Comparison of ENCODE assay signal across 23 cellular contexts in the genomic region with DNA sequence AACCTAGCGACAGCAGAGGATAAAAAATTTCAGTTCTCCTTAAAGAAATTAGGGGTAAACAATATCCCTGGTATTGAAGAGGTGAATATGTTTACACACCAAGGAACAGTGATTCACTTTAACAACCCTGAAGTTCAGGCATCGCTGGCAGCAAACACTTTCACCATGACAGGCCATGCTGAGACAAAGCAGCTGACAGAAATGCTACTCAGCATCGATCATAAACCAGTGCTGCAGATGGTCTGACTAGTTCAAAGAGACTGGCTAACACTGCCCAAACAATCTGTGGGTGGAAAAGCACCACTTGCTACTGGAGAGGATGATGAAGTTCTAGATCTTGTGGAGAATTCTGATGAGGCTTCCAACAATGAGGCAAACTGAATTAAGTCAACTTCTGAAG. TPM values are rescaled to one million over a fixed set of nuclear protein-coding genes. Genes with fewer than 3 reads are reported as not detected.
A peak's percentile ranks its signal among the peaks of the same experiment; 100 is the strongest.
DNase-seq lines count a peak whose midpoint lies in the region; ATAC-seq, FAIRE-seq and TF ChIP-seq lines count a peak whose summit lies in the region.
"Had no signal": no experiment of that assay in that cellular context is flagged by ENCODE, and none has a peak within 500 bp of the region (broad histone marks: within the 10 kb centered on the region; RNA-seq: fewer than 3 reads in every experiment).

No MANE protein-coding gene starts in this region.

- H3K9me1 ChIP-seq in IMR-90 (ENCODE audit: insufficient read depth, low read length), result no peaks in the 10 kb centered on the region

- H2BK120ac ChIP-seq in IMR-90 (ENCODE audit: low read depth, low read length), result no peak overlapping the region
- H2BK120ac ChIP-seq in mesenchymal stem cell (ENCODE audit: low read depth, low read length), result no peak overlapping the region

- H3K9ac ChIP-seq in IMR-90 (ENCODE audit: low read depth, low read length), result no peak overlapping the region
- H3K9ac ChIP-seq in fibroblast of lung (ENCODE audit: insufficient read depth, low read length), result no peak overlapping the region
- H3K9ac ChIP-seq in mesenchymal stem cell (ENCODE audit: low read length), result no peak overlapping the region
- H3K9ac ChIP-seq in kidney (ENCODE audit: low read length in 2 of 2), result no peak overlapping the region
- H3K9ac ChIP-seq: BLaER1, KMS-11 had no signal

- H3K4me2 ChIP-seq in IMR-90 (ENCODE audit: low read depth, low read length) (no peak overlapping the region), fibroblast of lung (ENCODE audit: extremely low read depth, insufficient read depth, low read length) (no peak overlapping the region), mesenchymal stem cell (ENCODE audit: low read length, poor library complexity, severe bottlenecking) (no peak overlapping the region)
- H3K4me2 ChIP-seq: BLaER1, KMS-11 had no signal

- POLR2A ChIA-PET in IMR-90 (lab: Charles Lee; ENCODE audit: unreplicated experiment), result no interaction called here

- H4K8ac ChIP-seq in IMR-90 (ENCODE audit: low read depth in 2 of 2, low read length in 2 of 2) (no peak overlapping the region), mesenchymal stem cell (ENCODE audit: low read length) (peak overlapping the region; percentile 7)

- BruUV-seq in IMR-90 (replicated peaks; lab: Mats Ljungman, UMichigan), result no TSS peak

- H3K79me2 ChIP-seq in fibroblast of lung (ENCODE audit: control insufficient read depth, insufficient read depth, low read length), result no peaks in the 10 kb centered on the region

- no peak overlapping the region for H2BK15ac ChIP-seq in IMR-90 (ENCODE audit: low read depth, low read length)
- no peak overlapping the region for H2BK15ac ChIP-seq in mesenchymal stem cell (ENCODE audit: low read depth, poor library complexity, severe bottlenecking)

- no peak overlapping the region for H3K56ac ChIP-seq in IMR-90 (ENCODE audit: extremely low read depth, insufficient read depth, low read length)

- H3K23ac ChIP-seq in IMR-90 (ENCODE audit: low read depth, low read length), result no peak overlapping the region
- no peak overlapping the region for H3K23ac ChIP-seq in mesenchymal stem cell (ENCODE audit: low read length in 2 of 2)

- no peak overlapping the region for H3K27ac ChIP-seq in IMR-90 (ENCODE audit: insufficient read depth, low read length)
- no peak overlapping the region for H3K27ac ChIP-seq in fibroblast of lung (ENCODE audit: insufficient read depth, low read length)
- H3K27ac ChIP-seq in mesenchymal stem cell (ENCODE audit: low read length, poor library complexity, severe bottlenecking), result no peak overlapping the region
- H3K27ac ChIP-seq in kidney (ENCODE audit: low read depth in 2 of 2, low read length in 2 of 2), result no peak overlapping the region
- H3K27ac ChIP-seq in heart left ventricle, result no peak overlapping the region
- H3K27ac ChIP-seq: 22Rv1, BLaER1, KMS-11 had no signal

- H4K91ac ChIP-seq in IMR-90 (ENCODE audit: insufficient read depth, low read depth, low read length) (no peak overlapping the region), mesenchymal stem cell (ENCODE audit: low read length) (no peak overlapping the region)

- TF ChIP-seq RAD21 in IMR-90 (IDR thresholded peaks at IDR 0.05; ENCODE audit: low read length), result no peak

- in situ Hi-C loops in IMR-90 (cut with MboI; ENCODE audit: low sequenced_read_pairs), result no loop called here

- FAIRE-seq in kidney (lab: Jason Lieb, UNC), result no peak
- FAIRE-seq: H1, HTR-8/SVneo had no signal

- H3K36me3 ChIP-seq in IMR-90 (ENCODE audit: control insufficient read depth, insufficient read depth, low read length), result no peaks in the 10 kb centered on the region
- no peaks in the 10 kb centered on the region for H3K36me3 ChIP-seq in fibroblast of lung (ENCODE audit: control insufficient read depth, insufficient read depth, low read length)
- H3K36me3 ChIP-seq in mesenchymal stem cell (ENCODE audit: control insufficient read depth in 1 of 2, insufficient read depth in 2 of 2, low read depth in 1 of 2, low read length in 2 of 2), result no peaks in the 10 kb centered on the region
- no peaks in the 10 kb centered on the region for H3K36me3 ChIP-seq in kidney (ENCODE audit: control insufficient read depth in 1 of 2, insufficient read depth in 2 of 2, low read length in 2 of 2)
- no peaks in the 10 kb centered on the region for H3K36me3 ChIP-seq in heart left ventricle
- H3K36me3 ChIP-seq: BLaER1 had no signal

- no peak overlapping the region for H4K5ac ChIP-seq in IMR-90 (ENCODE audit: low read depth, low read length)

- TF ChIP-seq POLR2A in IMR-90 (IDR thresholded peaks at IDR 0.05; ENCODE audit: low read depth, low read length) (no peak), heart left ventricle (IDR thresholded peaks at IDR 0.05) (no peak)

- no peaks in the 10 kb centered on the region for H3K79me1 ChIP-seq in IMR-90 (ENCODE audit: low read depth in 1 of 2, low read length in 2 of 2)
- H3K79me1 ChIP-seq in mesenchymal stem cell (replicated peaks; ENCODE audit: low read length, poor library complexity, severe bottlenecking), result no peaks in the 10 kb centered on the region

- CTCF ChIA-PET in IMR-90 (lab: Yijun Ruan, JAX), result no interaction called here

- H3K18ac ChIP-seq in IMR-90 (ENCODE audit: low read depth, low read length) (no peak overlapping the region), mesenchymal stem cell (ENCODE audit: low read depth in 1 of 2, low read length in 2 of 2) (peak overlapping the region in 1 of 2 experiments; percentile 37)

- H2AK9ac ChIP-seq in IMR-90 (replicated peaks; ENCODE audit: low read depth, low read length, poor library complexity), result no peak overlapping the region

- H3K4ac ChIP-seq in IMR-90 (ENCODE audit: low read depth, low read length), result no peak overlapping the region
- no peak overlapping the region for H3K4ac ChIP-seq in mesenchymal stem cell (ENCODE audit: low read depth in 1 of 2, low read length in 2 of 2)

- H2AFZ ChIP-seq in IMR-90 (replicated peaks; ENCODE audit: low read length, poor library complexity) (no peak overlapping the region), fibroblast of lung (ENCODE audit: low read length) (peak overlapping the region; percentile 16), mesenchymal stem cell (ENCODE audit: low read depth, low read length) (no peak overlapping the region)

- no peak overlapping the region for H2BK12ac ChIP-seq in mesenchymal stem cell (ENCODE audit: low read length in 2 of 2)

- H2BK5ac ChIP-seq in IMR-90 (ENCODE audit: low read depth, low read length, poor library complexity, severe bottlenecking) (no peak overlapping the region), mesenchymal stem cell (ENCODE audit: low read depth, low read length, poor library complexity, severe bottlenecking) (no peak overlapping the region)

- TF ChIP-seq CTCF in IMR-90 (conservative IDR thresholded peaks at IDR 0.05; ENCODE audit: low read depth, low read length) (no peak), fibroblast of lung (conservative IDR thresholded peaks at IDR 0.05 in 1 of 2, IDR thresholded peaks at IDR 0.05 in 1 of 2; ENCODE audit: low read depth in 1 of 2, low read length in 2 of 2) (no peak), kidney (IDR thresholded peaks at IDR 0.05; ENCODE audit: borderline replicate concordance, extremely low read depth, insufficient read depth) (no peak), heart left ventricle (IDR thresholded peaks at IDR 0.05) (no peak)

- ATAC-seq in IMR-90 (ENCODE audit: low read depth) (no peak; the same call in 1 of the 2 replicates), HG02610 (IDR thresholded peaks at IDR 0.05; ENCODE audit: unreplicated experiment) (no peak), heart left ventricle (no peak)
- ATAC-seq: Right ventricle myocardium inferior had no signal

- intact Hi-C loops in IMR-90 (cut with micrococcal nuclease), result no loop called here
- intact Hi-C loops in kidney (cut with DNase I), result no loop called here
- intact Hi-C loops in heart left ventricle (cut with DNase I), result no loop called here

- H4K20me1 ChIP-seq in IMR-90 (ENCODE audit: insufficient read depth, low read length) (no peaks in the 10 kb centered on the region), fibroblast of lung (ENCODE audit: control insufficient read depth, extremely low read depth, insufficient read depth, low read length) (no peaks in the 10 kb centered on the region)
- H4K20me1 ChIP-seq: BLaER1 had no signal

- DNase-seq in DMS153 (lab: John Stamatoyannopoulos, UW) (peak; percentile 19), DMS153 treated with DMSO at 0.1 percent for 48 hours (lab: John Stamatoyannopoulos, UW; ENCODE audit: unreplicated experiment) (no peak), IMR-90 (peak; percentile 3), fibroblast of lung (ENCODE audit: low read depth in 2 of 2) (peak in 1 of 2 donors; percentile 4), mesenchymal stem cell (peak; percentile 20), kidney (no peak), heart left ventricle (no peak)
- DNase-seq: ACHN; CD4-positive, alpha-beta T cell; COR-L47; DMS 273 treated with DMSO at 0.1 percent for 48 hours; GDM1; NCI-H1105; NCI-H2081; NCI-H446; NCI-H526 treated with DMSO at 0.1 percent for 48 hours had no signal

- H2BK20ac ChIP-seq in IMR-90 (ENCODE audit: low read depth, low read length), result no peak overlapping the region

- H3K4me1 ChIP-seq in IMR-90 (ENCODE audit: control insufficient read depth, insufficient read depth, low read length) (no peaks in the 10 kb centered on the region), fibroblast of lung (ENCODE audit: control insufficient read depth, extremely low read depth, insufficient read depth, low read length) (no peaks in the 10 kb centered on the region), mesenchymal stem cell (ENCODE audit: control insufficient read depth, insufficient read depth, low read depth, low read length) (no peaks in the 10 kb centered on the region), kidney (ENCODE audit: control insufficient read depth in 1 of 2, insufficient read depth in 1 of 2, low read depth in 1 of 2, low read length in 2 of 2) (no peaks in the 10 kb centered on the region), heart left ventricle (no peaks in the 10 kb centered on the region)
- H3K4me1 ChIP-seq: BLaER1 had no signal

- H3K9me3 ChIP-seq in IMR-90 (ENCODE audit: control insufficient read depth, insufficient read depth, low read length) (peaks cover 4% of the 10 kb centered on the region; the same call in 1 of the 2 replicates), fibroblast of lung (ENCODE audit: control insufficient read depth, insufficient read depth, low read depth, low read length) (no peaks in the 10 kb centered on the region), mesenchymal stem cell (ENCODE audit: control insufficient read depth, low read length) (peaks cover 20% of the 10 kb centered on the region), kidney (ENCODE audit: control insufficient read depth in 1 of 2, low read length in 2 of 2) (peaks cover 0 to 12% of the 10 kb centered on the region in 2 donors), heart left ventricle (peaks cover 0 to 10% (median 0%) of the 10 kb centered on the region in 12 donors)
- H3K9me3 ChIP-seq: BLaER1 had no signal

- H3K4me3 ChIP-seq in IMR-90 (ENCODE audit: insufficient read depth, low read depth, low read length) (no peak overlapping the region), fibroblast of lung (replicated peaks in 1 of 4; ENCODE audit: control extremely low read depth in 1 of 4, insufficient read depth in 1 of 4, low read depth in 3 of 4, low read length in 4 of 4) (no peak overlapping the region), mesenchymal stem cell (ENCODE audit: insufficient read depth in 1 of 2, low read depth in 1 of 2, low read length in 2 of 2) (no peak overlapping the region), kidney (ENCODE audit: low read length in 2 of 2) (no peak overlapping the region), heart left ventricle (no peak overlapping the region)
- H3K4me3 ChIP-seq: BLaER1 had no signal

- WGBS in IMR-90 (ENCODE audit: extremely low coverage in 2 of 2, insufficient read length in 1 of 2), 2 experiments, result no CpG with 5 or more reads among the region's 3 CpGs
- 37% methylated on average over 2 of the region's 3 CpGs for WGBS in mesenchymal stem cell
- 76 to 79% (median 78%) methylated on average over 3 of the region's 3 CpGs for WGBS in heart left ventricle, 4 donors

- H3K14ac ChIP-seq in IMR-90 (replicated peaks; ENCODE audit: low read depth, low read length) (no peak overlapping the region), mesenchymal stem cell (ENCODE audit: low read length in 2 of 2) (no peak overlapping the region)

- dilution Hi-C loops in IMR-90 (cut with HindIII; ENCODE audit: low sequenced_read_pairs, unreplicated experiment), result no loop called here

- peaks cover 7% of the 10 kb centered on the region for H3K27me3 ChIP-seq in IMR-90 (ENCODE audit: control insufficient read depth, insufficient read depth, low read length)
- no peaks in the 10 kb centered on the region for H3K27me3 ChIP-seq in fibroblast of lung (ENCODE audit: control insufficient read depth, insufficient read depth, low read length)
- H3K27me3 ChIP-seq in mesenchymal stem cell (ENCODE audit: control insufficient read depth in 1 of 2, insufficient read depth in 1 of 2, low read length in 2 of 2), result peaks cover 0 to 1% of the 10 kb centered on the region in 2 experiments
- no peaks in the 10 kb centered on the region for H3K27me3 ChIP-seq in heart left ventricle
- H3K27me3 ChIP-seq: BLaER1 had no signal

- no peak overlapping the region for H2AK5ac ChIP-seq in IMR-90 (ENCODE audit: low read depth, low read length)
- no peak overlapping the region for H2AK5ac ChIP-seq in mesenchymal stem cell (ENCODE audit: low read length, severe bottlenecking)

RNA-seq across cellular contexts. Expression of a gene that starts 19.9 kb away (rescaled TPM):
- total RNA-seq in IMR-90 (2012; rRNA removed), result not detected in 2 replicates
- not detected in 2 replicates for polyA plus RNA-seq in IMR-90 (2012; rRNA removed)
- polyA plus RNA-seq in IMR-90 (2012; cell fraction: cytosol; rRNA removed), result not detected in 2 replicates
- polyA plus RNA-seq in IMR-90 (2012; cell fraction: nucleus; rRNA removed; ENCODE audit: low replicate concordance), result not detected in 2 replicates
- total RNA-seq in fibroblast of lung, result not detected in 2 replicates
- polyA plus RNA-seq in fibroblast of lung, result not detected in 2 replicates
- polyA plus RNA-seq in fibroblast of lung (2012), result not detected in 2 replicates
- polyA minus RNA-seq in fibroblast of lung (ENCODE audit: low replicate concordance), result not detected in 2 replicates
- polyA plus RNA-seq in mesenchymal stem cell (2013, experiment 1 of 2), result not detected
- not detected for polyA plus RNA-seq in mesenchymal stem cell (2013, experiment 2 of 2)
- total RNA-seq in kidney, result not detected
- not detected for polyA plus RNA-seq in kidney (ENCODE audit: insufficient read depth, low read depth, low replicate concordance)
- total RNA-seq in heart left ventricle, result under 1 TPM in 1 of 9 donors, not detected in 8; 0.91 TPM
- polyA plus RNA-seq in heart left ventricle, result not detected
- total RNA-seq: CD4-positive, alpha-beta T cell; H1; Right ventricle myocardium inferior had no signal
- polyA plus RNA-seq: H1 had no signal

RNA-seq across cellular contexts. Expression of a gene that starts 42.3 kb away (rescaled TPM):
- 1.8 and 3.9 TPM in 2 replicates for total RNA-seq in IMR-90 (2012; rRNA removed)
- polyA plus RNA-seq in IMR-90 (2012; rRNA removed), result 1.4 and 1.9 TPM in 2 replicates
- 0.53 and 0.85 TPM in 2 replicates for polyA plus RNA-seq in IMR-90 (2012; cell fraction: cytosol; rRNA removed)
- 0.48 and 0.55 TPM in 2 replicates for polyA plus RNA-seq in IMR-90 (2012; cell fraction: nucleus; rRNA removed; ENCODE audit: low replicate concordance)
- 35.3 and 36.5 TPM in 2 replicates for total RNA-seq in fibroblast of lung
- polyA plus RNA-seq in fibroblast of lung, result 9.9 and 48.2 TPM in 2 replicates
- 11.5 and 50.8 TPM in 2 replicates for polyA plus RNA-seq in fibroblast of lung (2012)
- 6.5 and 55.8 TPM in 2 replicates for polyA minus RNA-seq in fibroblast of lung (ENCODE audit: low replicate concordance)
- 51.9 TPM for polyA plus RNA-seq in mesenchymal stem cell (2013, experiment 1 of 2)
- polyA plus RNA-seq in mesenchymal stem cell (2013, experiment 2 of 2), result 53.8 TPM
- total RNA-seq in kidney, result 132 TPM
- 18.0 TPM for polyA plus RNA-seq in kidney (ENCODE audit: insufficient read depth, low read depth, low replicate concordance)
- 10 to 100 TPM; 29.5 to 84.4 (median 44.1) TPM for total RNA-seq in heart left ventricle
- polyA plus RNA-seq in heart left ventricle, result 10 to 100 TPM; 10.1 to 21.7 TPM

Comparison
In these comparisons a context has a peak if more than half of its experiments do, and no peak if none do; other contexts are left out.
1. DNase-seq: peak in DMS153 (single experiment), IMR-90 (single experiment) and mesenchymal stem cell (single experiment); none in DMS153 treated with DMSO at 0.1 percent for 48 hours (single experiment), kidney (single experiment) and heart left ventricle (0 of 5).